ENCODE assay signal across 1 cellular context in genomic region chr10:103111918-103112877, GRCh38.
TF ChIP-seq lines count a peak whose summit lies in the region.

No MANE protein-coding gene starts in this region.

TF ChIP-seq in GM12878, 131 proteins besides CTCF, POLR2A, EP300 and RAD21 (continued from another document):
- TF ChIP-seq FOXM1 (IDR thresholded peaks at IDR 0.05; ENCODE audit: low read depth, low read length) (peak; percentile 92; the same call in 1 of the 2 replicates), MTA3 (IDR thresholded peaks at IDR 0.05; ENCODE audit: borderline replicate concordance, low read length) (0 out of 2 replicates have a peak, but pooled peaks have one; percentile 29), CREM (IDR thresholded peaks at IDR 0.05; ENCODE audit: low read depth) (peak; percentile 75), RFX5 (IDR thresholded peaks at IDR 0.05; ENCODE audit: low read depth, low read length) (no peak), TBL1XR1 (IDR thresholded peaks at IDR 0.05; ENCODE audit: low read depth, low read length) (0 out of 2 replicates have a peak, but pooled peaks have one; percentile 36), TARDBP (IDR thresholded peaks at IDR 0.05; ENCODE audit: borderline replicate concordance) (no peak), ATF7 (IDR thresholded peaks at IDR 0.05; ENCODE audit: low read depth) (peak; percentile 10; the same call in 1 of the 2 replicates), NFXL1 (IDR thresholded peaks at IDR 0.05; ENCODE audit: borderline replicate concordance) (no peak), ZNF24 (IDR thresholded peaks at IDR 0.05) (0 out of 2 replicates have a peak, but pooled peaks have one; percentile 32), RUNX3 (IDR thresholded peaks at IDR 0.05; ENCODE audit: low read length) (peak; percentile 70), KDM1A (IDR thresholded peaks at IDR 0.05; ENCODE audit: borderline replicate concordance) (no peak), PML (IDR thresholded peaks at IDR 0.05; ENCODE audit: low read length) (peak; percentile 32; the same call in 1 of the 2 replicates), TCF7 (IDR thresholded peaks at IDR 0.05; ENCODE audit: borderline replicate concordance) (0 out of 2 replicates have a peak, but pooled peaks have one; percentile 12), FOXK2 (IDR thresholded peaks at IDR 0.05) (no peak), NFIC (IDR thresholded peaks at IDR 0.05; ENCODE audit: low read depth, low read length) (peak; percentile 94)
- TF ChIP-seq, protein P1, sequence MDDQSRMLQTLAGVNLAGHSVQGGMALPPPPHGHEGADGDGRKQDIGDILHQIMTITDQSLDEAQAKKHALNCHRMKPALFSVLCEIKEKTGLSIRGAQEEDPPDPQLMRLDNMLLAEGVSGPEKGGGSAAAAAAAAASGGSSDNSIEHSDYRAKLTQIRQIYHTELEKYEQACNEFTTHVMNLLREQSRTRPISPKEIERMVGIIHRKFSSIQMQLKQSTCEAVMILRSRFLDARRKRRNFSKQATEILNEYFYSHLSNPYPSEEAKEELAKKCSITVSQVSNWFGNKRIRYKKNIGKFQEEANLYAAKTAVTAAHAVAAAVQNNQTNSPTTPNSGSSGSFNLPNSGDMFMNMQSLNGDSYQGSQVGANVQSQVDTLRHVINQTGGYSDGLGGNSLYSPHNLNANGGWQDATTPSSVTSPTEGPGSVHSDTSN (IDR thresholded peaks at IDR 0.05; ENCODE audit: insufficient replicate concordance, low read depth, low read length) = no peak
- TF ChIP-seq, protein P2, sequence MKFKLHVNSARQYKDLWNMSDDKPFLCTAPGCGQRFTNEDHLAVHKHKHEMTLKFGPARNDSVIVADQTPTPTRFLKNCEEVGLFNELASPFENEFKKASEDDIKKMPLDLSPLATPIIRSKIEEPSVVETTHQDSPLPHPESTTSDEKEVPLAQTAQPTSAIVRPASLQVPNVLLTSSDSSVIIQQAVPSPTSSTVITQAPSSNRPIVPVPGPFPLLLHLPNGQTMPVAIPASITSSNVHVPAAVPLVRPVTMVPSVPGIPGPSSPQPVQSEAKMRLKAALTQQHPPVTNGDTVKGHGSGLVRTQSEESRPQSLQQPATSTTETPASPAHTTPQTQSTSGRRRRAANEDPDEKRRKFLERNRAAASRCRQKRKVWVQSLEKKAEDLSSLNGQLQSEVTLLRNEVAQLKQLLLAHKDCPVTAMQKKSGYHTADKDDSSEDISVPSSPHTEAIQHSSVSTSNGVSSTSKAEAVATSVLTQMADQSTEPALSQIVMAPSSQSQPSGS (IDR thresholded peaks at IDR 0.05; ENCODE audit: low read length) = peak; percentile 60
